8 cellular contexts compared by ENCODE assay signal in genomic region chr22:20395181-20395896, GRCh38. TPM values are rescaled to one million over a fixed set of nuclear protein-coding genes. Genes with fewer than 3 reads are reported as not detected.
DNase-seq lines count a peak whose midpoint lies in the region; ATAC-seq and TF ChIP-seq lines count a peak whose summit lies in the region.

No MANE protein-coding gene starts in this region.

- 91% methylated on average over 20 of the region's 20 CpGs for WGBS in mesenchymal stem cell

- CTCF ChIA-PET in AG04449 (lab: Yijun Ruan, JAX) = interaction anchor here (1.2 to 1.8 kb wide), 5 partner anchors 13 to 64 kb away, joined by 3 to 9 read pairs (median 5); no protein-coding TSS in a partner anchor
- CTCF ChIA-PET in HEK293 (lab: Yijun Ruan, JAX) = interaction anchor here (0.7 to 1.6 kb wide), 5 partner anchors 9 to 238 kb away, joined by 3 to 4 read pairs (median 4); no protein-coding TSS in a partner anchor

- no peak overlapping the region for H3K23ac ChIP-seq in mesenchymal stem cell (ENCODE audit: low read length in 2 of 2)

- H3K14ac ChIP-seq in mesenchymal stem cell (ENCODE audit: low read length in 2 of 2) = no peak overlapping the region

- POLR2A ChIA-PET in AG04449 (lab: Yijun Ruan, JAX) (interaction anchor here (1.6 kb wide), 1 partner anchor 112 kb away, joined by 3 read pairs; the partner anchor contains the start of gene MED15), HEK293 (lab: Yijun Ruan, JAX) (interaction anchor here (0.8 to 2.2 kb wide), 3 partner anchors 8 to 278 kb away, joined by 3 to 13 read pairs (median 5); partner anchors contain the start of genes DGCR6L and TRMT2A)

- H3K9me3 ChIP-seq in HEK293 (ENCODE audit: control insufficient read depth, insufficient read depth, low read depth, low read length) (no peaks in the 10 kb centered on the region), adipocyte (ENCODE audit: control insufficient read depth, low read length) (no peaks in the 10 kb centered on the region), mesenchymal stem cell (ENCODE audit: control insufficient read depth, low read length) (no peaks in the 10 kb centered on the region)

- no peak overlapping the region for H2BK5ac ChIP-seq in mesenchymal stem cell (ENCODE audit: low read depth, low read length, poor library complexity, severe bottlenecking)

- H2BK120ac ChIP-seq in mesenchymal stem cell (ENCODE audit: low read depth, low read length) = no peak overlapping the region

- H3K18ac ChIP-seq in mesenchymal stem cell (ENCODE audit: low read depth in 1 of 2, low read length in 2 of 2) = no peak overlapping the region

- ATAC-seq in omental fat pad (ENCODE audit: low FRiP score) (no peak), HG02852 (IDR thresholded peaks at IDR 0.05; ENCODE audit: unreplicated experiment) (no peak)

- peak overlapping the region; percentile 79 for H3K4me2 ChIP-seq in mesenchymal stem cell (ENCODE audit: low read length, poor library complexity, severe bottlenecking)

- H2BK12ac ChIP-seq in mesenchymal stem cell (ENCODE audit: low read length in 2 of 2) = no peak overlapping the region

- 0 out of 2 replicates have a peak, but pooled peaks cover 2% of the 10 kb centered on the region for H3K4me1 ChIP-seq in HEK293 (ENCODE audit: control insufficient read depth, insufficient read depth, low read length)
- H3K4me1 ChIP-seq in adipocyte (ENCODE audit: control insufficient read depth, insufficient read depth, low read length) = peaks cover 23% of the 10 kb centered on the region
- peaks cover 21% of the 10 kb centered on the region for H3K4me1 ChIP-seq in mesenchymal stem cell (ENCODE audit: control insufficient read depth, insufficient read depth, low read depth, low read length)

- H3K27me3 ChIP-seq in adipocyte (replicated peaks; ENCODE audit: control insufficient read depth, insufficient read depth, low read length) (no peaks in the 10 kb centered on the region), mesenchymal stem cell (ENCODE audit: control insufficient read depth in 1 of 2, insufficient read depth in 1 of 2, low read length in 2 of 2) (no peaks in the 10 kb centered on the region)

- H3K9ac ChIP-seq in adipocyte (ENCODE audit: low read length) = peak overlapping the region; percentile 23
- H3K9ac ChIP-seq in mesenchymal stem cell (ENCODE audit: low read length) = peak overlapping the region; percentile 89

- H3K27ac ChIP-seq in HEK293 (ENCODE audit: extremely low read depth, low read depth, low read length) (no peak overlapping the region), mesenchymal stem cell (ENCODE audit: low read length, poor library complexity, severe bottlenecking) (no peak overlapping the region)

- H3K4me3 ChIP-seq in AG04449 (ENCODE audit: low read depth, low read length) (peak overlapping the region; percentile 81), HEK293 (ENCODE audit: low read depth, low read length) (no peak overlapping the region), adipocyte (ENCODE audit: low read length) (no peak overlapping the region), mesenchymal stem cell (ENCODE audit: insufficient read depth in 1 of 2, low read depth in 1 of 2, low read length in 2 of 2) (peak overlapping the region in 1 of 2 experiments; percentile 93)

- DNase-seq in AG04449 (ENCODE audit: low read depth, low spot score) = no peak
- DNase-seq in adipocyte (ENCODE audit: low read depth) = no peak
- DNase-seq in mesenchymal stem cell = no peak
- DNase-seq in omental fat pad (ENCODE audit: low spot score) = no peak
- DNase-seq in NCI-H128 (lab: John Stamatoyannopoulos, UW; ENCODE audit: unreplicated experiment) = no peak
- no peak for DNase-seq in GOT3 (lab: John Stamatoyannopoulos, UW)

- no peak overlapping the region for H2BK15ac ChIP-seq in mesenchymal stem cell (ENCODE audit: low read depth, poor library complexity, severe bottlenecking)

- H4K8ac ChIP-seq in mesenchymal stem cell (ENCODE audit: low read length) = no peak overlapping the region

- H2AK5ac ChIP-seq in mesenchymal stem cell (ENCODE audit: low read length, severe bottlenecking) = no peak overlapping the region

- no peak overlapping the region for H3K4ac ChIP-seq in mesenchymal stem cell (ENCODE audit: low read depth in 1 of 2, low read length in 2 of 2)

- H3K36me3 ChIP-seq in HEK293 (ENCODE audit: control insufficient read depth in 2 of 2, insufficient read depth in 1 of 2, low read length in 2 of 2) (peaks cover 0 to 9% of the 10 kb centered on the region in 2 experiments; a peak in 1 of 3 replicates), adipocyte (ENCODE audit: control insufficient read depth, insufficient read depth, low read length, severe bottlenecking) (no peaks in the 10 kb centered on the region), mesenchymal stem cell (ENCODE audit: control insufficient read depth in 1 of 2, insufficient read depth in 2 of 2, low read depth in 1 of 2, low read length in 2 of 2) (peaks cover 0 to 6% of the 10 kb centered on the region in 2 experiments)

- TF ChIP-seq CTCF in AG04449 (IDR thresholded peaks at IDR 0.05; ENCODE audit: insufficient read depth, low read length, missing control alignments) = no peak
- no peak for TF ChIP-seq CTCF in HEK293 (tag by site-specific recombination; IDR thresholded peaks at IDR 0.05)
- TF ChIP-seq CTCF in omental fat pad (IDR thresholded peaks at IDR 0.05) = no peak

- no peak overlapping the region for H4K91ac ChIP-seq in mesenchymal stem cell (ENCODE audit: low read length)

- H3K79me1 ChIP-seq in mesenchymal stem cell (replicated peaks; ENCODE audit: low read length, poor library complexity, severe bottlenecking) = peaks cover 28% of the 10 kb centered on the region

- H2AFZ ChIP-seq in mesenchymal stem cell (ENCODE audit: low read depth, low read length) = no peak overlapping the region

TF ChIP-seq in HEK293, 187 proteins besides CTCF, POLR2A, EP300 and RAD21:
- TF ChIP-seq HOXC10 (CRISPR knock-in tag; IDR thresholded peaks at IDR 0.05) = no peak
- no peak for TF ChIP-seq YY2 (tag by site-specific recombination; IDR thresholded peaks at IDR 0.05)
- peak; percentile 60 for TF ChIP-seq ZNF623 (tag by site-specific recombination; IDR thresholded peaks at IDR 0.05)
- TF ChIP-seq ZNF324 (tag by site-specific recombination; IDR thresholded peaks at IDR 0.05) = no peak
- TF ChIP-seq ZBTB48 (tag by site-specific recombination; IDR thresholded peaks at IDR 0.05) = 0 out of 2 replicates have a peak, but pooled peaks have one; percentile 43
- TF ChIP-seq ZNF2 (tag by site-specific recombination; IDR thresholded peaks at IDR 0.05) = no peak
- TF ChIP-seq ZNF558 (tag by site-specific recombination; IDR thresholded peaks at IDR 0.05) = no peak
- no peak for TF ChIP-seq ZNF521 (tag by site-specific recombination; IDR thresholded peaks at IDR 0.05)

RNA-seq across cellular contexts. Expression of gene ZNF74, which starts 1.4 kb away (rescaled TPM):
- polyA plus RNA-seq in mesenchymal stem cell (2013, experiment 1 of 2) = 4.9 TPM
- 5.0 TPM for polyA plus RNA-seq in mesenchymal stem cell (2013, experiment 2 of 2)
- 1 to 10 TPM; 3.2 to 8.8 (median 5.9) TPM for total RNA-seq in omental fat pad

RNA-seq across cellular contexts. Expression of gene SCARF2, which starts 42.3 kb away (rescaled TPM):
- polyA plus RNA-seq in mesenchymal stem cell (2013, experiment 1 of 2) = 23.7 TPM
- polyA plus RNA-seq in mesenchymal stem cell (2013, experiment 2 of 2) = 24.0 TPM
- 10 to 100 TPM in 2 of 4 donors, 1 to 10 TPM in 2; 9.4 to 17.9 (median 12.3) TPM for total RNA-seq in omental fat pad
